8 cellular contexts compared by ENCODE assay signal in genomic region chr7:88218836-88219605, GRCh38. TPM values are rescaled to one million over a fixed set of nuclear protein-coding genes. Genes with fewer than 3 reads are reported as not detected.
DNase-seq lines count a peak whose midpoint lies in the region; ATAC-seq and TF ChIP-seq lines count a peak whose summit lies in the region.

No MANE protein-coding gene starts in this region.

- no peaks in the 10 kb centered on the region for H3K27me3 ChIP-seq in CD4-positive, alpha-beta T cell (ENCODE audit: control insufficient read depth, insufficient read depth, low read length)
- H3K27me3 ChIP-seq in OCI-LY1 (ENCODE audit: insufficient read depth, low read length) = no peaks in the 10 kb centered on the region
- H3K27me3 ChIP-seq in neural progenitor cell = no peaks in the 10 kb centered on the region
- H3K27me3 ChIP-seq in uterus = no peaks in the 10 kb centered on the region

- peaks cover 32% of the 10 kb centered on the region for H3K36me3 ChIP-seq in OCI-LY1 (ENCODE audit: insufficient read depth, low read length)
- no peaks in the 10 kb centered on the region for H3K36me3 ChIP-seq in neural progenitor cell
- no peaks in the 10 kb centered on the region for H3K36me3 ChIP-seq in uterus

- POLR2A ChIA-PET in CD4-positive, alpha-beta T cell (lab: Charles Lee) = interaction anchor here (0.6 kb wide), 3 partner anchors 12 to 1389 kb away, joined by 3 to 5 read pairs (median 4); no protein-coding TSS in a partner anchor

- no peaks in the 10 kb centered on the region for H3F3A ChIP-seq in OCI-LY1 (ENCODE audit: insufficient read depth, low read length)
- H3F3A ChIP-seq in neural progenitor cell (ENCODE audit: low read depth) = peaks cover 3% of the 10 kb centered on the region

- no peaks in the 10 kb centered on the region for H3K9me3 Mint-ChIP-seq in CD4-positive, alpha-beta T cell
- H3K9me3 Mint-ChIP-seq in neural progenitor cell = peaks cover 3% of the 10 kb centered on the region

- no peak for TF ChIP-seq POLR2A in uterus (IDR thresholded peaks at IDR 0.05)

- H4K20me1 ChIP-seq in OCI-LY1 (ENCODE audit: insufficient read depth, low read length) (no peaks in the 10 kb centered on the region), neural progenitor cell (ENCODE audit: low read depth) (peaks cover 20% of the 10 kb centered on the region)

- H3K9me3 ChIP-seq in CD4-positive, alpha-beta T cell (ENCODE audit: control insufficient read depth, low read length) = no peaks in the 10 kb centered on the region
- no peaks in the 10 kb centered on the region for H3K9me3 ChIP-seq in OCI-LY1 (ENCODE audit: low read length)
- no peaks in the 10 kb centered on the region for H3K9me3 ChIP-seq in neural progenitor cell (ENCODE audit: low read depth)
- H3K9me3 ChIP-seq in uterus = no peaks in the 10 kb centered on the region

- H3K27ac ChIP-seq in CD4-positive, alpha-beta T cell (ENCODE audit: low read depth, low read length) = peak overlapping the region; percentile 58
- H3K27ac ChIP-seq in OCI-LY1 (ENCODE audit: low read depth, low read length, poor library complexity, severe bottlenecking) (peak overlapping the region; percentile 68), neural progenitor cell (no peak overlapping the region), uterus (peak overlapping the region; percentile 78 to 88)

- ATAC-seq in CD4-positive, alpha-beta T cell (ENCODE audit: poor library complexity) = no peak
- ATAC-seq in GM19324 (IDR thresholded peaks at IDR 0.05; ENCODE audit: low FRiP score, unreplicated experiment) (peak; percentile 33), HG03378 (IDR thresholded peaks at IDR 0.05; ENCODE audit: unreplicated experiment) (peak; percentile 28)

- H3K36me3 Mint-ChIP-seq in CD4-positive, alpha-beta T cell (ENCODE audit: low read depth) = peaks cover 42% of the 10 kb centered on the region
- peaks cover 9% of the 10 kb centered on the region for H3K36me3 Mint-ChIP-seq in neural progenitor cell

- H3K27ac Mint-ChIP-seq in CD4-positive, alpha-beta T cell = peak overlapping the region; percentile 81
- H3K27ac Mint-ChIP-seq in neural progenitor cell = peak overlapping the region; percentile 17

- peak overlapping the region; percentile 79 for H3K9ac ChIP-seq in OCI-LY1 (ENCODE audit: low read length)
- H3K9ac ChIP-seq in neural progenitor cell = peak overlapping the region; percentile 95

- CTCF ChIA-PET in CD4-positive, alpha-beta T cell (lab: Charles Lee) = no interaction called here

- peak overlapping the region; percentile 99 for H3K4me3 Mint-ChIP-seq in CD4-positive, alpha-beta T cell
- peak overlapping the region; percentile 95 for H3K4me3 Mint-ChIP-seq in neural progenitor cell

- peaks cover 27% of the 10 kb centered on the region for H3K4me1 ChIP-seq in OCI-LY1 (ENCODE audit: insufficient read depth, low read length, severe bottlenecking)
- peaks cover 16% of the 10 kb centered on the region for H3K4me1 ChIP-seq in neural progenitor cell
- peaks cover 5 to 6% of the 10 kb centered on the region in 2 donors for H3K4me1 ChIP-seq in uterus

- H3K9me2 ChIP-seq in OCI-LY1 (ENCODE audit: low read depth, low read length) = no peaks in the 10 kb centered on the region

- TF ChIP-seq CTCF in CD4-positive, alpha-beta T cell (IDR thresholded peaks at IDR 0.05) = no peak
- TF ChIP-seq CTCF in OCI-LY1 (IDR thresholded peaks at IDR 0.05; ENCODE audit: low read length) = no peak
- no peak for TF ChIP-seq CTCF in foreskin fibroblast (IDR thresholded peaks at IDR 0.05; ENCODE audit: low read depth, low read length)
- no peak for TF ChIP-seq CTCF in neural progenitor cell (IDR thresholded peaks at IDR 0.05)
- no peak for TF ChIP-seq CTCF in uterus (IDR thresholded peaks at IDR 0.05)

- no peaks in the 10 kb centered on the region for H3K27me3 Mint-ChIP-seq in CD4-positive, alpha-beta T cell
- H3K27me3 Mint-ChIP-seq in neural progenitor cell (ENCODE audit: insufficient read depth, low read depth) = no peaks in the 10 kb centered on the region

- H3K4me3 ChIP-seq in OCI-LY1 (ENCODE audit: low read depth, low read length, poor library complexity, severe bottlenecking) (peak overlapping the region; percentile 75), foreskin fibroblast (ENCODE audit: low read depth in 1 of 2, low read length in 2 of 2) (peak overlapping the region; percentile 74 to 94), neural progenitor cell (peak overlapping the region; percentile 77), uterus (peak overlapping the region; percentile 67 to 93)

- DNase-seq in CD4-positive, alpha-beta T cell = peak in 4 of 10 experiments; percentile 11 to 34 (median 16)
- DNase-seq in activated effector memory CD4-positive, alpha-beta T cell treated with anti-CD3 and anti-CD28 coated beads, Interleukin-2, amount 50 U/mL, for 16 hours = peak; percentile 73
- peak; percentile 45 to 73 for DNase-seq in foreskin fibroblast
- DNase-seq in neural progenitor cell (ENCODE audit: low spot score) = peak; percentile 62
- peak; percentile 35 to 40 for DNase-seq in uterus

- intact Hi-C loops in CD4-positive, alpha-beta T cell (cut with DNase I, micrococcal nuclease) = loop anchor here in 1 of 2 experiments (5.0 to 10.0 kb wide), 2 partner anchors 284 to 347 kb away; partner anchors contain the start of gene ADAM22
- intact Hi-C loops in uterus (cut with DNase I; ENCODE audit: low total_unique reads) = no loop called here

- H3K4me1 Mint-ChIP-seq in CD4-positive, alpha-beta T cell (ENCODE audit: low read depth) = peaks cover 47% of the 10 kb centered on the region
- peaks cover 25% of the 10 kb centered on the region for H3K4me1 Mint-ChIP-seq in neural progenitor cell

- H3K79me2 ChIP-seq in OCI-LY1 (ENCODE audit: insufficient read depth, low read length) (peaks cover 8% of the 10 kb centered on the region; the same call in 1 of the 2 replicates), neural progenitor cell (ENCODE audit: low read depth) (peaks cover 36% of the 10 kb centered on the region)

- H3K4me2 ChIP-seq in OCI-LY1 (ENCODE audit: low read length) = peak overlapping the region; percentile 94
- H3K4me2 ChIP-seq in neural progenitor cell = peak overlapping the region; percentile 94

- no peak overlapping the region for H2AFZ ChIP-seq in OCI-LY1 (ENCODE audit: low read length)
- peak overlapping the region; percentile 74 for H2AFZ ChIP-seq in neural progenitor cell (replicated peaks)

RNA-seq across cellular contexts. Expression of gene SRI, which starts 0.8 kb away (rescaled TPM):
- total RNA-seq in CD4-positive, alpha-beta T cell = 10 to 100 TPM; 44.3 to 45.7 TPM
- total RNA-seq in neural progenitor cell (ENCODE audit: low replicate concordance) (60.6 and 136 TPM in 2 replicates), uterus (10 to 100 TPM; 17.9 to 78.6 (median 44.2) TPM)
